30 cellular contexts compared by ENCODE assay signal in genomic region chr7:20063645-20064044, GRCh38.
"Had no signal": no experiment of that assay in that cellular context is flagged by ENCODE, and none has a peak within 500 bp of the region (broad histone marks: within the 10 kb centered on the region; RNA-seq: fewer than 3 reads in every experiment).

No MANE protein-coding gene starts in this region.

- H3K4me2 ChIP-seq: hepatocyte had no signal

- H3K4me1 ChIP-seq: body of pancreas, foreskin keratinocyte had no signal

- DNase-seq: activated CD4-positive, alpha-beta memory T cell treated with anti-CD3 and anti-CD28 coated beads for 36 hours; activated CD4-positive, alpha-beta T cell treated with anti-CD3 and anti-CD28 coated beads for 36 hours; activated CD4-positive, alpha-beta T cell treated with anti-CD3 and anti-CD28 coated beads, Interleukin-2, amount 10 ng/mL, durations not matched to agents 24 days and 14 days; activated CD4-positive, CD25-positive, alpha-beta regulatory T cell; activated CD4-positive, CD25-positive, alpha-beta regulatory T cell treated with anti-CD3 and anti-CD28 coated beads, Interleukin-2, amount 50 U/mL, for 72 hours; activated CD8-positive, alpha-beta memory T cell treated with anti-CD3 and anti-CD28 coated beads, Interleukin-2, amount 10 ng/mL, durations not matched to agents 7 days and 5 days; activated CD8-positive, alpha-beta memory T cell treated with anti-CD3 and anti-CD28 coated beads, Interleukin-2, amount 50 U/mL, for 4 hours; activated CD8-positive, alpha-beta T cell treated with anti-CD3 and anti-CD28 coated beads, Interleukin-2, amount 10 ng/mL, durations not matched to agents 7 days and 5 days; activated effector memory CD4-positive, alpha-beta T cell treated with anti-CD3 and anti-CD28 coated beads, Interleukin-2, amount 50 U/mL, for 16 hours; activated naive CD4-positive, alpha-beta T cell treated with anti-CD3 and anti-CD28 coated beads for 36 hours; activated naive CD8-positive, alpha-beta T cell treated with anti-CD3 and anti-CD28 coated beads for 36 hours; activated naive CD8-positive, alpha-beta T cell treated with anti-CD3 and anti-CD28 coated beads, Interleukin-2, amount 50 U/mL, for 24 hours; activated T-cell treated with anti-CD3 and anti-CD28 coated beads, Interleukin-2, amount 50 U/mL, for 1 hour; activated T-cell treated with anti-CD3 and anti-CD28 coated beads, Interleukin-2, amount 50 U/mL, for 48 hours; adrenal gland; amygdala; aorta; body of pancreas; caudate nucleus; cortex of kidney; dermis blood vessel endothelial cell; effector CD4-positive, alpha-beta T cell; effector memory CD8-positive, alpha-beta T cell; erythroblast; foreskin keratinocyte; heart right ventricle had no signal

- H3K79me2 ChIP-seq: hepatocyte had no signal

- H3K36me3 ChIP-seq: adrenal gland, esophagus muscularis mucosa, gastroesophageal sphincter, heart right ventricle had no signal

- H2AFZ ChIP-seq: hepatocyte had no signal

- H3K27me3 ChIP-seq: adrenal gland, body of pancreas, esophagus muscularis mucosa, foreskin keratinocyte, gastroesophageal sphincter, heart right ventricle, hepatocyte had no signal

- H3K4me3 ChIP-seq: adrenal gland, body of pancreas, esophagus muscularis mucosa, gastroesophageal sphincter, heart right ventricle, hepatocyte had no signal

- FAIRE-seq: colon had no signal

- H3K27ac ChIP-seq: adrenal gland, body of pancreas, esophagus muscularis mucosa, foreskin keratinocyte, gastroesophageal sphincter, heart right ventricle, hepatocyte had no signal

- ATAC-seq: activated CD4-positive, alpha-beta T cell treated with anti-CD3 and anti-CD28 coated beads for 36 hours; activated CD8-positive, alpha-beta memory T cell treated with anti-CD3 and anti-CD28 coated beads, Interleukin-2, amount 10 ng/mL, durations not matched to agents 7 days and 5 days; activated CD8-positive, alpha-beta T cell treated with anti-CD3 and anti-CD28 coated beads, Interleukin-2, amount 10 ng/mL, durations not matched to agents 7 days and 5 days; activated naive CD8-positive, alpha-beta T cell treated with anti-CD3 and anti-CD28 coated beads, Interleukin-2, amount 50 U/mL, for 24 hours; body of pancreas; effector memory CD8-positive, alpha-beta T cell; foreskin keratinocyte; gastroesophageal sphincter; heart right ventricle had no signal
